28 cellular contexts compared by ENCODE assay signal in the genomic region with DNA sequence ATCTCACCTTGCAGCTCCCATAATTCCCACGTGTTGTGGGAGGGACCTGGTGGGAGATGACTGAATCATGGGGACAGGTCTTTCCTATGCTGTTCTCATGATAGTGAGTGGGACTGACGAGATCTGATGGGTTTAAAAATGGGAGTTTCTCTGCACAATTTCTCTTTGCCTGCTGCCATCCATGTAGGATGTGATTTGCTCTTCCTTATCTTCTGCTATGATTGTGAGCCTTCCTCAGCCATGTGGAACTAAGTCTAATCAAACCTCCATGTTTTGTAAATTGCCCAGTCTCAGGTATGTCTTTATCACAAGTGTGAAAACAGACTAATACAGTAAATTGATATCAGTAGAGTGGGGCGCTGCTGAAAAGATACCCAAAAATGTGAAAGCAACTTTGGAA.
"Had no signal": no experiment of that assay in that cellular context is flagged by ENCODE, and none has a peak within 500 bp of the region (broad histone marks: within the 10 kb centered on the region; RNA-seq: fewer than 3 reads in every experiment).

No MANE protein-coding gene starts in this region.

- H3K4me1 ChIP-seq: colonic mucosa, esophagus muscularis mucosa, esophagus squamous epithelium, foreskin keratinocyte, gastrocnemius medialis, gastroesophageal sphincter, heart left ventricle, heart right ventricle had no signal

- H3K27me3 ChIP-seq: colonic mucosa, dorsolateral prefrontal cortex, esophagus muscularis mucosa, esophagus squamous epithelium, foreskin keratinocyte, gastrocnemius medialis, gastroesophageal sphincter, heart left ventricle, heart right ventricle had no signal

- DNase-seq: colonic mucosa; cortex of kidney; dermis blood vessel endothelial cell; dorsolateral prefrontal cortex; effector CD4-positive, alpha-beta T cell; effector CD8-positive, alpha-beta T cell; effector memory CD4-positive, alpha-beta T cell; effector memory CD8-positive, alpha-beta T cell; endodermal cell; erythroblast; esophagus squamous epithelium; foreskin fibroblast; foreskin keratinocyte; foreskin melanocyte; gastrocnemius medialis; glutamatergic neuron; head of caudate nucleus; heart left ventricle; heart right ventricle had no signal

- H3K9me3 ChIP-seq: colonic mucosa, esophagus muscularis mucosa, esophagus squamous epithelium, gastrocnemius medialis had no signal

- FAIRE-seq: colon, endometrium, endothelial cell of umbilical vein, frontal cortex had no signal

- H3K27ac ChIP-seq: colonic mucosa, coronary artery, dorsolateral prefrontal cortex, epithelial cell of prostate, esophagus muscularis mucosa, esophagus squamous epithelium, foreskin keratinocyte, gastrocnemius medialis, gastroesophageal sphincter, heart left ventricle, heart right ventricle had no signal

- H3K4me3 ChIP-seq: colonic mucosa, coronary artery, dorsolateral prefrontal cortex, esophagus muscularis mucosa, esophagus squamous epithelium, gastrocnemius medialis, gastroesophageal sphincter, heart left ventricle, heart right ventricle had no signal

- ATAC-seq: effector memory CD8-positive, alpha-beta T cell; esophagus mucosa; foreskin keratinocyte; gastrocnemius medialis; gastroesophageal sphincter; heart left ventricle; heart right ventricle had no signal

- H3K36me3 ChIP-seq: colonic mucosa, esophagus muscularis mucosa, esophagus squamous epithelium, gastrocnemius medialis, gastroesophageal sphincter, heart left ventricle, heart right ventricle had no signal
